1 cellular context compared by ENCODE assay signal in genomic region chr6:145814501-145815350, GRCh38.
TF ChIP-seq lines count a peak whose summit lies in the region.

Gene FBXO30 (minus strand): TSS chr6:145814795. CDS start chr6:145806405, 8,390 bp downstream.

TF ChIP-seq in WTC11, 78 proteins besides CTCF, POLR2A, EP300 and RAD21 (continued from another document):
- peak; percentile 81; the same call in 1 of the 2 replicates for TF ChIP-seq HMGXB4 (CRISPR knock-in tag; IDR thresholded peaks at IDR 0.05)
- 0 out of 2 replicates have a peak, but pooled peaks have one; percentile 36 for TF ChIP-seq ELF4 (CRISPR knock-in tag; IDR thresholded peaks at IDR 0.05; ENCODE audit: low read depth)
- TF ChIP-seq FOXK1 (CRISPR knock-in tag; IDR thresholded peaks at IDR 0.05), result peak; percentile 51; the same call in 1 of the 2 replicates
- TF ChIP-seq E2F5 (CRISPR knock-in tag; IDR thresholded peaks at IDR 0.05), result peak; percentile 58; the same call in 1 of the 2 replicates
- TF ChIP-seq TCF7 (CRISPR knock-in tag; IDR thresholded peaks at IDR 0.05; ENCODE audit: low read depth), result 0 out of 2 replicates have a peak, but pooled peaks have one; percentile 54
- TF ChIP-seq ZNF281 (CRISPR knock-in tag; IDR thresholded peaks at IDR 0.05), result no peak
- TF ChIP-seq CREM (CRISPR knock-in tag; IDR thresholded peaks at IDR 0.05), result 0 out of 2 replicates have a peak, but pooled peaks have one; percentile 27
- TF ChIP-seq SMAD3 (CRISPR knock-in tag; IDR thresholded peaks at IDR 0.05; ENCODE audit: borderline replicate concordance), result 0 out of 2 replicates have a peak, but pooled peaks have one; percentile 30
